Comparison of ENCODE assay signal across 10 cellular contexts in genomic region chr4:114603455-114603854, GRCh38. TPM values are rescaled to one million over a fixed set of nuclear protein-coding genes. Genes with fewer than 3 reads are reported as not detected.
DNase-seq lines count a peak whose midpoint lies in the region; ATAC-seq and TF ChIP-seq lines count a peak whose summit lies in the region.
"Had no signal": no experiment of that assay in that cellular context is flagged by ENCODE, and none has a peak within 500 bp of the region (broad histone marks: within the 10 kb centered on the region; RNA-seq: fewer than 3 reads in every experiment).

No MANE protein-coding gene starts in this region.

- H3K4me3 ChIP-seq in SK-N-SH (ENCODE audit: low read depth in 2 of 2, low read length in 1 of 2): peak overlapping the region; percentile 22 to 30; a peak in 1 of 4 replicates
- H3K4me3 ChIP-seq in NB4 (ENCODE audit: low read depth, low read length): no peak overlapping the region
- no peak overlapping the region for H3K4me3 ChIP-seq in suprapubic skin

- TF ChIP-seq CTCF in SK-N-SH (IDR thresholded peaks at IDR 0.05) (no peak), NB4 (IDR thresholded peaks at IDR 0.05; ENCODE audit: low read depth, low read length) (no peak), suprapubic skin (IDR thresholded peaks at IDR 0.05) (no peak)

- H3K4me2 ChIP-seq in SK-N-SH: peak overlapping the region; percentile 64

- 2% methylated on average over 4 of the region's 4 CpGs for WGBS in SK-N-SH (ENCODE audit: low lambda C conversion rate)
- 76% methylated on average over 4 of the region's 4 CpGs for WGBS in suprapubic skin

- no peak overlapping the region for H3K27ac ChIP-seq in SK-N-SH (ENCODE audit: low read depth in 2 of 2, low read length in 1 of 2)
- peak overlapping the region; percentile 2 for H3K27ac ChIP-seq in temporal lobe (ENCODE audit: low read depth, low read length)
- H3K27ac ChIP-seq in suprapubic skin: no peak overlapping the region

- CTCF ChIA-PET in SK-N-SH (lab: Yijun Ruan, JAX): no interaction called here

- H3K36me3 ChIP-seq in SK-N-SH (replicated peaks in 1 of 2; ENCODE audit: control insufficient read depth in 1 of 2, insufficient read depth in 2 of 2, low read length in 1 of 2) (no peaks in the 10 kb centered on the region), suprapubic skin (no peaks in the 10 kb centered on the region)

- no peak overlapping the region for H3K9ac ChIP-seq in SK-N-SH

- H2AFZ ChIP-seq in SK-N-SH (ENCODE audit: low read depth): no peak overlapping the region

- TF ChIP-seq EP300 in SK-N-SH (IDR thresholded peaks at IDR 0.05; ENCODE audit: borderline replicate concordance in 1 of 2, low read depth in 1 of 2, low read length in 1 of 2): no peak
- TF ChIP-seq EP300 in suprapubic skin (IDR thresholded peaks at IDR 0.05): no peak

- no peaks in the 10 kb centered on the region for H3F3A ChIP-seq in SK-N-SH (replicated peaks; ENCODE audit: insufficient read depth)

- POLR2A ChIA-PET in SK-N-SH (lab: Yijun Ruan, JAX): no interaction called here

- DNase-seq in SK-N-SH: no peak
- peak; percentile 32 for DNase-seq in NB4 (ENCODE audit: low read depth)
- no peak for DNase-seq in activated T-cell treated with anti-CD3 and anti-CD28 coated beads, Interleukin-2, amount 50 U/mL, for 1 hour
- DNase-seq in epidermal melanocyte (ENCODE audit: insufficient read length, low spot score): no peak
- DNase-seq in suprapubic skin (ENCODE audit: low spot score in 2 of 2): no peak
- DNase-seq: hypothalamus, T-cell had no signal

- H3K27me3 ChIP-seq in SK-N-SH (ENCODE audit: insufficient read depth) (peaks cover 30% of the 10 kb centered on the region), suprapubic skin (peaks cover 16% of the 10 kb centered on the region)

- TF ChIP-seq POLR2A in NB4 (IDR thresholded peaks at IDR 0.05; ENCODE audit: extremely low read depth, insufficient read length) (no peak), suprapubic skin (IDR thresholded peaks at IDR 0.05) (no peak)

- no peaks in the 10 kb centered on the region for H3K9me2 ChIP-seq in SK-N-SH

- TF ChIP-seq RAD21 in SK-N-SH (IDR thresholded peaks at IDR 0.05; ENCODE audit: low read length): no peak

- H3K4me1 ChIP-seq in SK-N-SH (ENCODE audit: control insufficient read depth in 1 of 2, insufficient read depth in 2 of 2, low read depth in 1 of 2, low read length in 1 of 2) (peaks cover 0 to 4% of the 10 kb centered on the region in 2 experiments; a peak in 1 of 4 replicates), suprapubic skin (peaks cover 16% of the 10 kb centered on the region)

- ATAC-seq in SK-N-SH treated with all-trans-retinoic acid at 6 μM for 48 hours (no peak), HG02840 (IDR thresholded peaks at IDR 0.05; ENCODE audit: low FRiP score, unreplicated experiment) (peak; percentile 91)
- ATAC-seq: T-cell had no signal

- no peaks in the 10 kb centered on the region for H3K79me2 ChIP-seq in SK-N-SH (ENCODE audit: insufficient read depth)

- H4K20me1 ChIP-seq in SK-N-SH (ENCODE audit: insufficient read depth): no peaks in the 10 kb centered on the region

- H3K9me3 ChIP-seq in SK-N-SH (no peaks in the 10 kb centered on the region), suprapubic skin (no peaks in the 10 kb centered on the region)

TF ChIP-seq in SK-N-SH, 30 proteins besides CTCF, POLR2A, EP300 and RAD21 (continues in another document):
- no peak for TF ChIP-seq MEF2A (IDR thresholded peaks at IDR 0.05; ENCODE audit: borderline replicate concordance, low read depth)
- no peak for TF ChIP-seq FOSL2 (IDR thresholded peaks at IDR 0.05; ENCODE audit: borderline replicate concordance, low read depth)
- TF ChIP-seq FOXM1 (IDR thresholded peaks at IDR 0.05; ENCODE audit: low read depth): no peak
- TF ChIP-seq ZBTB33 (IDR thresholded peaks at IDR 0.05; ENCODE audit: borderline replicate concordance, low read depth): no peak
- TF ChIP-seq PBX3 (IDR thresholded peaks at IDR 0.05): no peak
- no peak for TF ChIP-seq FOXJ3 (CRISPR knock-in tag; IDR thresholded peaks at IDR 0.05)
- no peak for TF ChIP-seq TEAD4 (IDR thresholded peaks at IDR 0.05; ENCODE audit: borderline replicate concordance, insufficient read depth)
- no peak for TF ChIP-seq IRF3 (IDR thresholded peaks at IDR 0.05; ENCODE audit: low read depth, low read length)

TF ChIP-seq in SK-N-SH treated with all-trans-retinoic acid at 6 μM for 48 hours, 23 proteins besides CTCF, POLR2A, EP300 and RAD21:
- TF ChIP-seq CREB5 (CRISPR knock-in tag; IDR thresholded peaks at IDR 0.05; ENCODE audit: low read depth) (no peak), ESRRG (CRISPR knock-in tag; IDR thresholded peaks at IDR 0.05) (no peak), GLIS3 (CRISPR knock-in tag; IDR thresholded peaks at IDR 0.05) (no peak), ZNF8 (CRISPR knock-in tag; IDR thresholded peaks at IDR 0.05) (no peak), OSR1 (CRISPR knock-in tag; IDR thresholded peaks at IDR 0.05) (no peak), TSHZ2 (CRISPR knock-in tag; IDR thresholded peaks at IDR 0.05) (no peak), ZNF70 (CRISPR knock-in tag; IDR thresholded peaks at IDR 0.05) (no peak), POU6F1 (CRISPR knock-in tag; IDR thresholded peaks at IDR 0.05; ENCODE audit: borderline replicate concordance, low read depth) (no peak), PATZ1 (CRISPR knock-in tag; IDR thresholded peaks at IDR 0.05; ENCODE audit: borderline replicate concordance) (no peak), SNAI2 (CRISPR knock-in tag; IDR thresholded peaks at IDR 0.05) (no peak), ARNTL (CRISPR knock-in tag; IDR thresholded peaks at IDR 0.05; ENCODE audit: borderline replicate concordance, low read depth) (no peak), ZFP30 (CRISPR knock-in tag; IDR thresholded peaks at IDR 0.05) (no peak)
TF ChIP-seq in SK-N-SH treated with all-trans-retinoic acid at 6 μM for 48 hours: peak in this region for 0.

RNA-seq across cellular contexts. Expression of gene UGT8, which starts 4.8 kb away (rescaled TPM):
- not detected in 2 replicates for polyA plus RNA-seq in SK-N-SH (2012; rRNA removed)
- not detected in 2 replicates for polyA plus RNA-seq in SK-N-SH (2012; cell fraction: cytosol; rRNA removed)
- not detected in 2 replicates for polyA plus RNA-seq in SK-N-SH (2012; cell fraction: nucleus; rRNA removed)
- 4.9 TPM for total RNA-seq in temporal lobe
- total RNA-seq in suprapubic skin: 1 to 10 TPM in 3 of 4 donors, under 1 TPM in 1; 0.73 to 2.6 (median 1.7) TPM

Comparison
In these comparisons a context has a peak if more than half of its experiments do, and no peak if none do; other contexts are left out.
1. H3K4me3 ChIP-seq: peak in SK-N-SH (2 of 2); none in NB4 (single experiment) and suprapubic skin (single experiment).